In the genomic region with DNA sequence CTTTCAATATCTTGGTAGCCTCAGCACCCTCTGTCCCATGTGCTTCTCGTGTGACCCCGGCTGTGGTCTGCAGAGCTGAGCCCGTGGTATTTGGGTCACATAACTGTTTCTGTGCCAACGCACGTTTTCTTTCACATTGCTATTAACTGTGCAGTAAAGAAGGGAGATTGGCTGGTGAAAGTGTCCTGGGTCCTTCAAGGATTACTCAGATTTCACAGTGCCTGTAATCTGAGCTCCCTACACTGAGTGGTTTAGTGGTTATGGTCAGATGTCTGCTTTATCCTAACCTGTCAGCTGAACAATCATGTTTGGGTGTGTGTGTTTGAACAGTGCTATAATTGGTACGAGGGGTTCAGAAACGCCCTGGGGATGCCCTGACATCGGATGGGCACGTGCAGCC, we compare ENCODE assay signal across 8 cellular contexts.
DNase-seq lines count a peak whose midpoint lies in the region; ATAC-seq and TF ChIP-seq lines count a peak whose summit lies in the region.

No MANE protein-coding gene starts in this region.

- H3K36me3 ChIP-seq in KMS-11 (ENCODE audit: insufficient read depth) = no peaks in the 10 kb centered on the region
- H3K36me3 ChIP-seq in PC-9 (ENCODE audit: low read depth) = no peaks in the 10 kb centered on the region

- peak overlapping the region; percentile 63 for H3K4me2 ChIP-seq in KMS-11
- peak overlapping the region; percentile 45 for H3K4me2 ChIP-seq in PC-9

- CTCF ChIA-PET in PC-9 (lab: Charles Lee) = no interaction called here

- no peaks in the 10 kb centered on the region for H3K79me2 ChIP-seq in KMS-11 (ENCODE audit: insufficient read depth, low read depth)
- H3K79me2 ChIP-seq in PC-9 (ENCODE audit: low read depth) = no peaks in the 10 kb centered on the region

- POLR2A ChIA-PET in PC-9 (lab: Charles Lee; ENCODE audit: unreplicated experiment) = interaction anchor here (0.6 kb wide), 1 partner anchor 167 kb away, joined by 4 read pairs; no protein-coding TSS in a partner anchor

- DNase-seq in PC-9 = peak in 1 of 2 experiments; percentile 83
- DNase-seq in glomerular visceral epithelial cell (ENCODE audit: extremely low spot score) = peak; percentile 54
- no peak for DNase-seq in stimulated activated effector memory CD8-positive, alpha-beta T cell treated with anti-CD3 and anti-CD28 coated beads, Interleukin-12 subunit alpha, Interleukin-12 subunit beta, amount 100 ng/mL, for 72 hours (ENCODE audit: low spot score in 2 of 2)
- no peak for DNase-seq in stimulated activated CD4-positive, alpha-beta T cell treated with anti-CD3 and anti-CD28 coated beads, Interleukin-4, amount 100 ng/mL, for 4 hours
- DNase-seq in ecto neural progenitor cell (ENCODE audit: low spot score) = no peak

- 0 out of 2 replicates have a peak, but pooled peaks cover 2% of the 10 kb centered on the region for H3F3A ChIP-seq in PC-9 (ENCODE audit: insufficient read depth, low read depth)

- BruUV-seq in PC-9 (replicated peaks; lab: Mats Ljungman, UMichigan) = no TSS peak

- H3K4me3 ChIP-seq in KMS-11 (IDR thresholded peaks at IDR 0.05; ENCODE audit: insufficient read depth, low read depth, low read length) = no peak overlapping the region
- no peak overlapping the region for H3K4me3 ChIP-seq in PC-9

- H3K4me3 Mint-ChIP-seq in stimulated activated effector memory CD8-positive, alpha-beta T cell treated with anti-CD3 and anti-CD28 coated beads, Interleukin-12 subunit alpha, Interleukin-12 subunit beta, amount 100 ng/mL, for 72 hours = no peak overlapping the region

- H3K9me2 ChIP-seq in PC-9 (ENCODE audit: insufficient read depth) = no peaks in the 10 kb centered on the region

- no peaks in the 10 kb centered on the region for H3K9me3 Mint-ChIP-seq in stimulated activated effector memory CD8-positive, alpha-beta T cell treated with anti-CD3 and anti-CD28 coated beads, Interleukin-12 subunit alpha, Interleukin-12 subunit beta, amount 100 ng/mL, for 72 hours

- no peak overlapping the region for H3K27ac Mint-ChIP-seq in stimulated activated effector memory CD8-positive, alpha-beta T cell treated with anti-CD3 and anti-CD28 coated beads, Interleukin-12 subunit alpha, Interleukin-12 subunit beta, amount 100 ng/mL, for 72 hours

- H2AFZ ChIP-seq in KMS-11 (ENCODE audit: low read depth) (no peak overlapping the region), PC-9 (no peak overlapping the region)

- peaks cover 4% of the 10 kb centered on the region; the same call in 1 of the 2 replicates for H3K27me3 ChIP-seq in KMS-11 (ENCODE audit: insufficient read depth, low read depth)
- H3K27me3 ChIP-seq in PC-9 (ENCODE audit: insufficient read depth, low read depth) = no peaks in the 10 kb centered on the region; the same call in 1 of the 2 replicates

- peak; percentile 55 for ATAC-seq in stimulated activated effector memory CD8-positive, alpha-beta T cell treated with anti-CD3 and anti-CD28 coated beads, Interleukin-12 subunit alpha, Interleukin-12 subunit beta, amount 100 ng/mL, for 72 hours
- no peak for ATAC-seq in HG03108 (IDR thresholded peaks at IDR 0.05; ENCODE audit: unreplicated experiment)
- no peak for ATAC-seq in GM19397 (IDR thresholded peaks at IDR 0.05; ENCODE audit: unreplicated experiment)

- no peaks in the 10 kb centered on the region; the same call in 1 of the 2 replicates for H3K9me3 ChIP-seq in PC-9 (ENCODE audit: insufficient read depth, low read depth)

- intact Hi-C loops in PC-9 (cut with micrococcal nuclease; ENCODE audit: unreplicated experiment) = no loop called here

- peak overlapping the region; percentile 34; the same call in 1 of the 2 replicates for H3K27ac ChIP-seq in KMS-11
- H3K27ac ChIP-seq in PC-9 = no peak overlapping the region

- peaks cover 31% of the 10 kb centered on the region for H3K4me1 ChIP-seq in KMS-11 (ENCODE audit: low read depth, poor library complexity, severe bottlenecking)
- peaks cover 22% of the 10 kb centered on the region for H3K4me1 ChIP-seq in PC-9 (replicated peaks; ENCODE audit: insufficient read depth)

- H4K20me1 ChIP-seq in KMS-11 (ENCODE audit: insufficient read depth) (no peaks in the 10 kb centered on the region), PC-9 (ENCODE audit: insufficient read depth) (no peaks in the 10 kb centered on the region)

- no peak for TF ChIP-seq CTCF in KMS-11 (conservative IDR thresholded peaks at IDR 0.05; ENCODE audit: low read depth, low read length)
- TF ChIP-seq CTCF in PC-9 (conservative IDR thresholded peaks at IDR 0.05) = no peak

- H3K4me1 Mint-ChIP-seq in stimulated activated effector memory CD8-positive, alpha-beta T cell treated with anti-CD3 and anti-CD28 coated beads, Interleukin-12 subunit alpha, Interleukin-12 subunit beta, amount 100 ng/mL, for 72 hours = peaks cover 13% of the 10 kb centered on the region

- no peak overlapping the region; the same call in 1 of the 2 replicates for H3K9ac ChIP-seq in KMS-11

- H3K36me3 Mint-ChIP-seq in stimulated activated effector memory CD8-positive, alpha-beta T cell treated with anti-CD3 and anti-CD28 coated beads, Interleukin-12 subunit alpha, Interleukin-12 subunit beta, amount 100 ng/mL, for 72 hours = no peaks in the 10 kb centered on the region
